22 cellular contexts compared by ENCODE assay signal in genomic region chr20:50470249-50470858, GRCh38. TPM values are rescaled to one million over a fixed set of nuclear protein-coding genes. Genes with fewer than 3 reads are reported as not detected.
A peak's percentile ranks its signal among the peaks of the same experiment; 100 is the strongest.
DNase-seq lines count a peak whose midpoint lies in the region; ATAC-seq, FAIRE-seq and TF ChIP-seq lines count a peak whose summit lies in the region.
"Had no signal": no experiment of that assay in that cellular context is flagged by ENCODE, and none has a peak within 500 bp of the region (broad histone marks: within the 10 kb centered on the region; RNA-seq: fewer than 3 reads in every experiment).

No MANE protein-coding gene starts in this region.

- H3K9me1 ChIP-seq in endothelial cell of umbilical vein (replicated peaks; ENCODE audit: control insufficient read depth, extremely low read depth, insufficient read depth, low read length), result no peaks in the 10 kb centered on the region

- no peak overlapping the region for H3K4me3 Mint-ChIP-seq in activated naive CD8-positive, alpha-beta T cell treated with anti-CD3 and anti-CD28 coated beads, Interleukin-2, amount 50 U/mL, for 24 hours
- H3K4me3 Mint-ChIP-seq: activated CD4-positive, alpha-beta memory T cell treated with anti-CD3 and anti-CD28 coated beads for 36 hours; activated naive CD8-positive, alpha-beta T cell treated with anti-CD3 and anti-CD28 coated beads for 36 hours; activated T-cell treated with anti-CD3 and anti-CD28 coated beads, Interleukin-2, amount 50 U/mL, for 24 hours; brain; dendritic cell treated with granulocyte-macrophage colony-stimulating factor and Interleukin-4, amounts not matched to agents 40 ng/mL and 50 ng/mL, for 4 days; WTC11 had no signal

- POLR2A ChIA-PET in endothelial cell of umbilical vein (lab: Charles Lee), result interaction anchor here (1.6 kb wide), 1 partner anchor 103 kb away, joined by 4 read pairs; no protein-coding TSS in a partner anchor

- BruUV-seq in endothelial cell of umbilical vein (replicated peaks; lab: Mats Ljungman, UMichigan), result no TSS peak

- H3K27ac ChIP-seq in endothelial cell of umbilical vein (ENCODE audit: insufficient read depth, low read depth, low read length), result peak overlapping the region; percentile 30
- H3K27ac ChIP-seq: ovary, uterus had no signal

- peaks cover 21% of the 10 kb centered on the region for H3K4me1 Mint-ChIP-seq in activated naive CD8-positive, alpha-beta T cell treated with anti-CD3 and anti-CD28 coated beads, Interleukin-2, amount 50 U/mL, for 24 hours
- H3K4me1 Mint-ChIP-seq: WTC11 had no signal

- DNase-seq in DMS 273 (lab: John Stamatoyannopoulos, UW; ENCODE audit: unreplicated experiment) (peak; percentile 64), MV-4-11 (lab: John Stamatoyannopoulos, UW) (peak; percentile 21), endothelial cell of umbilical vein (ENCODE audit: low read depth, low spot score) (peak; percentile 64), lung microvascular endothelial cell (ENCODE audit: low read depth in 2 of 2) (peak; percentile 65 to 76), anterior cingulate cortex (lab: John Stamatoyannopoulos, UW) (no peak), NCI-H2081 (lab: John Stamatoyannopoulos, UW) (no peak)
- DNase-seq in activated effector memory CD4-positive, alpha-beta T cell treated with Interleukin-2 at 50 U/mL for 16 hours, result no peak
- DNase-seq in activated naive CD8-positive, alpha-beta T cell treated with anti-CD3 and anti-CD28 coated beads, Interleukin-2, amount 50 U/mL, for 24 hours, result no peak
- DNase-seq: activated CD4-positive, alpha-beta memory T cell treated with anti-CD3 and anti-CD28 coated beads for 36 hours; activated naive CD8-positive, alpha-beta T cell treated with anti-CD3 and anti-CD28 coated beads for 36 hours; activated T-cell treated with anti-CD3 and anti-CD28 coated beads, Interleukin-2, amount 50 U/mL, for 24 hours; AML-193; Caco-2; NCI-H1436 treated with DMSO at 0.1 percent for 48 hours; NCI-H446 treated with DMSO at 0.1 percent for 48 hours; ovary; stimulated activated CD4-positive, alpha-beta T cell treated with anti-CD3 and anti-CD28 coated beads, Interleukin-4, amount 100 ng/mL, for 1 hour; uterus had no signal

- H2AFZ ChIP-seq in endothelial cell of umbilical vein (ENCODE audit: low read depth, low read length), result no peak overlapping the region

- no peaks in the 10 kb centered on the region for H3K9me3 Mint-ChIP-seq in activated naive CD8-positive, alpha-beta T cell treated with anti-CD3 and anti-CD28 coated beads, Interleukin-2, amount 50 U/mL, for 24 hours
- H3K9me3 Mint-ChIP-seq: activated CD4-positive, alpha-beta memory T cell treated with anti-CD3 and anti-CD28 coated beads for 36 hours; activated naive CD8-positive, alpha-beta T cell treated with anti-CD3 and anti-CD28 coated beads for 36 hours; activated T-cell treated with anti-CD3 and anti-CD28 coated beads, Interleukin-2, amount 50 U/mL, for 24 hours had no signal

- no peaks in the 10 kb centered on the region for H3K36me3 ChIP-seq in endothelial cell of umbilical vein (ENCODE audit: control insufficient read depth in 2 of 2, extremely low read depth in 1 of 2, insufficient read depth in 2 of 2, low read length in 2 of 2)
- H3K36me3 ChIP-seq: ovary, uterus had no signal

- H3K4me2 ChIP-seq in endothelial cell of umbilical vein (ENCODE audit: insufficient read depth, low read length), result peak overlapping the region; percentile 59

- no peaks in the 10 kb centered on the region for H3K27me3 ChIP-seq in endothelial cell of umbilical vein (ENCODE audit: control insufficient read depth in 2 of 2, insufficient read depth in 2 of 2, low read length in 2 of 2)
- H3K27me3 ChIP-seq: ovary, uterus had no signal

- no peak for TF ChIP-seq CTCF in endothelial cell of umbilical vein (IDR thresholded peaks at IDR 0.05; ENCODE audit: extremely low read depth in 1 of 2, insufficient read depth in 1 of 2, low read depth in 1 of 2, low read length in 2 of 2)

- no peaks in the 10 kb centered on the region for H3K27me3 Mint-ChIP-seq in activated naive CD8-positive, alpha-beta T cell treated with anti-CD3 and anti-CD28 coated beads, Interleukin-2, amount 50 U/mL, for 24 hours
- H3K27me3 Mint-ChIP-seq: activated CD4-positive, alpha-beta memory T cell treated with anti-CD3 and anti-CD28 coated beads for 36 hours; activated naive CD8-positive, alpha-beta T cell treated with anti-CD3 and anti-CD28 coated beads for 36 hours; dendritic cell treated with granulocyte-macrophage colony-stimulating factor and Interleukin-4, amounts not matched to agents 40 ng/mL and 50 ng/mL, for 4 days had no signal

- peak; percentile 72 for FAIRE-seq in endothelial cell of umbilical vein (lab: Jason Lieb, UNC)

- intact Hi-C loops in endothelial cell of umbilical vein (cut with micrococcal nuclease), result no loop called here

- peaks cover 27% of the 10 kb centered on the region for H3K4me1 ChIP-seq in endothelial cell of umbilical vein (ENCODE audit: control insufficient read depth, extremely low read depth, insufficient read depth, low read length)
- H3K4me1 ChIP-seq: uterus had no signal

- no peaks in the 10 kb centered on the region for H4K20me1 ChIP-seq in endothelial cell of umbilical vein (replicated peaks; ENCODE audit: control insufficient read depth, extremely low read depth, insufficient read depth, low read length)

- H3K9ac ChIP-seq in endothelial cell of umbilical vein (replicated peaks; ENCODE audit: extremely low read depth, insufficient read depth, low read length), result no peak overlapping the region

- dilution Hi-C loops in endothelial cell of umbilical vein (cut with MboI; ENCODE audit: extremely low pct_ligation_motif_present, low sequenced_read_pairs), result no loop called here

- H3K9me3 ChIP-seq in endothelial cell of umbilical vein (replicated peaks; ENCODE audit: control insufficient read depth, insufficient read depth, low read length), result no peaks in the 10 kb centered on the region
- H3K9me3 ChIP-seq: Caco-2, ovary, uterus had no signal

- no peak for TF ChIP-seq POLR2A in endothelial cell of umbilical vein (IDR thresholded peaks at IDR 0.05; ENCODE audit: low read depth, low read length)

- no peaks in the 10 kb centered on the region for H3K79me2 ChIP-seq in endothelial cell of umbilical vein (ENCODE audit: control insufficient read depth, insufficient read depth, low read length)

- no peaks in the 10 kb centered on the region for H3K36me3 Mint-ChIP-seq in activated naive CD8-positive, alpha-beta T cell treated with anti-CD3 and anti-CD28 coated beads, Interleukin-2, amount 50 U/mL, for 24 hours (ENCODE audit: low read depth)
- H3K36me3 Mint-ChIP-seq: activated CD4-positive, alpha-beta memory T cell treated with anti-CD3 and anti-CD28 coated beads for 36 hours; activated naive CD8-positive, alpha-beta T cell treated with anti-CD3 and anti-CD28 coated beads for 36 hours; brain; WTC11 had no signal

- ATAC-seq in activated naive CD8-positive, alpha-beta T cell treated with anti-CD3 and anti-CD28 coated beads, Interleukin-2, amount 50 U/mL, for 24 hours, result no peak
- ATAC-seq: WTC11 had no signal

- CTCF ChIA-PET in endothelial cell of umbilical vein (lab: Charles Lee), result interaction anchor here (1.2 to 3.2 kb wide), 8 partner anchors 13 to 285 kb away, joined by 3 to 28 read pairs (median 6); partner anchors contain the start of gene PTPN1

- no peak overlapping the region for H3K27ac Mint-ChIP-seq in activated naive CD8-positive, alpha-beta T cell treated with anti-CD3 and anti-CD28 coated beads, Interleukin-2, amount 50 U/mL, for 24 hours
- H3K27ac Mint-ChIP-seq: activated CD4-positive, alpha-beta memory T cell treated with anti-CD3 and anti-CD28 coated beads for 36 hours; activated naive CD8-positive, alpha-beta T cell treated with anti-CD3 and anti-CD28 coated beads for 36 hours; activated T-cell treated with anti-CD3 and anti-CD28 coated beads, Interleukin-2, amount 50 U/mL, for 24 hours; dendritic cell treated with granulocyte-macrophage colony-stimulating factor and Interleukin-4, amounts not matched to agents 40 ng/mL and 50 ng/mL, for 4 days; WTC11 had no signal

- no peak overlapping the region for H3K4me3 ChIP-seq in endothelial cell of umbilical vein (replicated peaks in 1 of 3; ENCODE audit: insufficient read depth in 1 of 3, low read depth in 1 of 3, low read length in 3 of 3)
- H3K4me3 ChIP-seq: lung, ovary, uterus had no signal

TF ChIP-seq in endothelial cell of umbilical vein, 7 proteins besides CTCF, POLR2A, EP300 and RAD21:
- TF ChIP-seq EZH2 (IDR thresholded peaks at IDR 0.05; ENCODE audit: borderline replicate concordance, low read depth, low read length, severe bottlenecking) (no peak), MYC (IDR thresholded peaks at IDR 0.05; ENCODE audit: low read depth, low read length) (no peak), POLR2AphosphoS5 (IDR thresholded peaks at IDR 0.05; ENCODE audit: insufficient read depth, low read depth, low read length) (no peak), GATA2 (IDR thresholded peaks at IDR 0.05; ENCODE audit: insufficient read depth, insufficient read length, low read depth, low read length) (no peak), FOS (IDR thresholded peaks at IDR 0.05; ENCODE audit: borderline replicate concordance, insufficient read depth, low read length) (no peak), MAX (IDR thresholded peaks at IDR 0.05; ENCODE audit: insufficient read depth, insufficient read length) (no peak), JUN (IDR thresholded peaks at IDR 0.05; ENCODE audit: borderline replicate concordance, insufficient read depth, insufficient read length, low read depth) (no peak)

RNA-seq across cellular contexts. Expression of gene PTPN1, which starts 39.8 kb away (rescaled TPM):
- total RNA-seq in endothelial cell of umbilical vein (57.7 and 64.3 TPM in 2 replicates), lung microvascular endothelial cell (21.6 and 25.6 TPM in 2 replicates)
- 38.9 and 41.1 TPM in 2 replicates for polyA plus RNA-seq in endothelial cell of umbilical vein
- polyA plus RNA-seq in endothelial cell of umbilical vein (2011; cell fraction: cytosol; rRNA removed), result 46.3 and 46.5 TPM in 2 replicates
- polyA plus RNA-seq in endothelial cell of umbilical vein (2011; cell fraction: nucleus; rRNA removed), result 67.9 and 82.7 TPM in 2 replicates
- polyA plus RNA-seq in endothelial cell of umbilical vein (2012), result 54.6 and 69.0 TPM in 2 replicates
- 38.9 and 47.4 TPM in 2 replicates for polyA minus RNA-seq in endothelial cell of umbilical vein
- polyA minus RNA-seq in endothelial cell of umbilical vein (2011; cell fraction: cytosol; rRNA and poly(A)+ RNA removed), result 14.3 TPM
- 40.9 and 46.0 TPM in 2 replicates for polyA minus RNA-seq in endothelial cell of umbilical vein (2011; cell fraction: nucleus; rRNA and poly(A)+ RNA removed)

Comparison
In these comparisons a context has a peak if more than half of its experiments do, and no peak if none do; other contexts are left out.
1. DNase-seq: peak in DMS 273 (single experiment), MV-4-11 (single experiment), endothelial cell of umbilical vein (single experiment) and lung microvascular endothelial cell (2 of 2); none in anterior cingulate cortex (0 of 58), NCI-H2081 (0 of 2), activated effector memory CD4-positive, alpha-beta T cell treated with Interleukin-2 at 50 U/mL for 16 hours (single experiment) and activated naive CD8-positive, alpha-beta T cell treated with anti-CD3 and anti-CD28 coated beads, Interleukin-2, amount 50 U/mL, for 24 hours (single experiment).